Comparison of ENCODE assay signal across 22 cellular contexts in the genomic region with DNA sequence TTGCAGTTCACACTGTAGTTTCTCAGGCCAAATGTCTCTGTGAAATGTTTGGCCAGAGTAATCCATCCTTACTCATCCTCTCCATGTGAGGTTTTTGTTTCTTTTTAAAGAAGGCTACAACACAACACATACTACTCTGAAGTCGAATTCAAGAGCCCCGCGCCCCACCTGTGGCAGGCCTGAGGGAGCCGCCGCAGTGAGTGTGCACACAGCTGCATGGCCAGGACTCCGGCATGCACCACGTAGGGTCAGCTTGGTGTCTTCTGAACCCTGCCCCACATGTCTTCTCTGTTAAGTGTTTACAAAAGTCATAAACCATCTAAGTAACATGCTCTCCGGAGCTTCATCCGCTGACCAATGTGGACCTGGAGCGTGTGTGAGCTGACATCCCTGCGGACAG. TPM values are rescaled to one million over a fixed set of nuclear protein-coding genes. Genes with fewer than 3 reads are reported as not detected.
"Had no signal": no experiment of that assay in that cellular context is flagged by ENCODE, and none has a peak within 500 bp of the region (broad histone marks: within the 10 kb centered on the region; RNA-seq: fewer than 3 reads in every experiment).

No MANE protein-coding gene starts in this region.

- ATAC-seq: left lobe of liver; naive thymus-derived CD4-positive, alpha-beta T cell; right cardiac atrium had no signal

- DNase-seq: cerebellar nuclear complex; colonic mucosa; effector CD4-positive, alpha-beta T cell; endodermal cell; foreskin melanocyte; head of caudate nucleus; hypothalamus; mammary epithelial cell; naive thymus-derived CD4-positive, alpha-beta T cell; posterior cingulate gyrus; right cardiac atrium; small intestine; stimulated activated CD4-positive, alpha-beta T cell treated with anti-CD3 and anti-CD28 coated beads, Interleukin-2, amount 100 ng/mL, for 48 hours; stimulated activated naive CD4-positive, alpha-beta T cell treated with Interleukin-2 at 50 U/mL for 16 hours had no signal

- H3K27ac ChIP-seq: colonic mucosa, neutrophil, tibial nerve had no signal

- H3K4me1 ChIP-seq: colonic mucosa had no signal

- H3K9me3 ChIP-seq: colonic mucosa, neutrophil, tibial nerve had no signal

- H3K4me3 ChIP-seq: colonic mucosa, tibial nerve had no signal

- H3K36me3 ChIP-seq: colonic mucosa had no signal

- H3K27me3 ChIP-seq: colonic mucosa, neutrophil, tibial nerve had no signal

RNA-seq across cellular contexts. Expression of gene PGPEP1L, which starts 58.7 kb away (rescaled TPM):
- total RNA-seq: colonic mucosa; endodermal cell; left lobe of liver; lower leg skin; mammary epithelial cell; mesenteric fat pad; mononuclear cell; naive thymus-derived CD4-positive, alpha-beta T cell; osteoblast; tibial nerve; ureter had no signal
